ENCODE assay signal across 31 cellular contexts in genomic region chr9:131145245-131145644, GRCh38. TPM values are rescaled to one million over a fixed set of nuclear protein-coding genes. Genes with fewer than 3 reads are reported as not detected.
"Had no signal": no experiment of that assay in that cellular context is flagged by ENCODE, and none has a peak within 500 bp of the region (broad histone marks: within the 10 kb centered on the region; RNA-seq: fewer than 3 reads in every experiment).

No MANE protein-coding gene starts in this region.

- H3K4me1 Mint-ChIP-seq: nephron progenitor cell; neural crest cell; stimulated activated memory B cell treated with anti-CD40 and anti-IgM and Interleukin-4, amounts not matched to agents 10 μg/mL and 1 μg/mL and 100 μg/mL, for 72 hours had no signal

- H3K9me3 Mint-ChIP-seq: naive thymus-derived CD8-positive, alpha-beta T cell; natural killer cell treated with Interleukin-12 subunit alpha and Interleukin-12 subunit beta and Interleukin-15 and Interleukin-18, amount 100 ng/mL, for 72 hours; nephron progenitor cell; neural crest cell; stimulated activated memory B cell treated with anti-CD40 and anti-IgM and Interleukin-4, amounts not matched to agents 10 μg/mL and 1 μg/mL and 100 μg/mL, for 72 hours; stimulated activated naive CD8-positive, alpha-beta T cell treated with anti-CD3 and anti-CD28 coated beads, Interleukin-15, amount 100 ng/mL, for 72 hours had no signal

- H3K36me3 ChIP-seq: ovary had no signal

- H3K27ac Mint-ChIP-seq: nephron progenitor cell; progenitor cell of endocrine pancreas; stimulated activated memory B cell treated with anti-CD40 and anti-IgM and Interleukin-4, amounts not matched to agents 10 μg/mL and 1 μg/mL and 100 μg/mL, for 72 hours had no signal

- ATAC-seq: naive thymus-derived CD8-positive, alpha-beta T cell; natural killer cell treated with Interleukin-12 subunit alpha and Interleukin-12 subunit beta and Interleukin-15 and Interleukin-18, amount 100 ng/mL, for 72 hours; psoas muscle; right cardiac atrium; right lobe of liver; stimulated activated memory B cell treated with anti-CD40 and anti-IgM and Interleukin-4, amounts not matched to agents 10 μg/mL and 1 μg/mL and 100 μg/mL, for 72 hours; stimulated activated naive CD8-positive, alpha-beta T cell treated with anti-CD3 and anti-CD28 coated beads, Interleukin-15, amount 100 ng/mL, for 72 hours; stimulated activated naive CD8-positive, alpha-beta T cell treated with anti-CD3 and anti-CD28 coated beads, Interleukin-15, Interleukin-2, amounts not matched to agents 100 U/mL and 50 U/mL, for 24 hours had no signal

- H3K9me3 ChIP-seq: ovary, psoas muscle, right lobe of liver, sigmoid colon, suprapubic skin, testis, thyroid gland, tibial nerve, upper lobe of left lung, vagina had no signal

- H3K27me3 Mint-ChIP-seq: naive thymus-derived CD8-positive, alpha-beta T cell; natural killer cell treated with Interleukin-12 subunit alpha and Interleukin-12 subunit beta and Interleukin-15 and Interleukin-18, amount 100 ng/mL, for 72 hours; progenitor cell of endocrine pancreas; stimulated activated memory B cell treated with anti-CD40 and anti-IgM and Interleukin-4, amounts not matched to agents 10 μg/mL and 1 μg/mL and 100 μg/mL, for 72 hours; stimulated activated naive CD8-positive, alpha-beta T cell treated with anti-CD3 and anti-CD28 coated beads, Interleukin-15, amount 100 ng/mL, for 72 hours had no signal

- H2AFZ ChIP-seq: parathyroid adenoma had no signal

- H3K27ac ChIP-seq: neutrophil, ovary, parathyroid adenoma, psoas muscle, right lobe of liver, sigmoid colon, suprapubic skin, testis, thyroid gland, tibial nerve, upper lobe of left lung, vagina had no signal

- H3K4me3 ChIP-seq: ovary, psoas muscle, right lobe of liver, sigmoid colon, suprapubic skin, testis, thyroid gland, tibial nerve, upper lobe of left lung, vagina had no signal

- H3K4me3 Mint-ChIP-seq: naive thymus-derived CD8-positive, alpha-beta T cell; natural killer cell treated with Interleukin-12 subunit alpha and Interleukin-12 subunit beta and Interleukin-15 and Interleukin-18, amount 100 ng/mL, for 72 hours; nephron progenitor cell; neural crest cell; stimulated activated memory B cell treated with anti-CD40 and anti-IgM and Interleukin-4, amounts not matched to agents 10 μg/mL and 1 μg/mL and 100 μg/mL, for 72 hours; stimulated activated naive CD8-positive, alpha-beta T cell treated with anti-CD3 and anti-CD28 coated beads, Interleukin-15, amount 100 ng/mL, for 72 hours had no signal

- DNase-seq: naive thymus-derived CD8-positive, alpha-beta T cell; nephron progenitor cell; nucleus accumbens; ovary; posterior cingulate gyrus; psoas muscle; right cardiac atrium; right lobe of liver; sigmoid colon; small intestine; stimulated activated CD4-positive, alpha-beta T cell treated with anti-CD3 and anti-CD28 coated beads, Interleukin-15, amount 100 ng/mL, for 24 hours; stimulated activated CD4-positive, alpha-beta T cell treated with anti-CD3 and anti-CD28 coated beads, Interleukin-2, amount 100 ng/mL, for 24 hours; stimulated activated CD4-positive, alpha-beta T cell treated with anti-CD3 and anti-CD28 coated beads, Interleukin-2, amount 100 ng/mL, for 48 hours; stimulated activated CD4-positive, alpha-beta T cell treated with anti-CD3 and anti-CD28 coated beads, Interleukin-4, amount 100 ng/mL, for 24 hours; stimulated activated naive CD4-positive, alpha-beta T cell; stimulated activated naive CD8-positive, alpha-beta T cell treated with anti-CD3 and anti-CD28 coated beads, Interleukin-15, amount 100 ng/mL, for 72 hours; stimulated activated naive CD8-positive, alpha-beta T cell treated with anti-CD3 and anti-CD28 coated beads, Interleukin-15, Interleukin-2, amounts not matched to agents 100 U/mL and 50 U/mL, for 24 hours; substantia nigra; testis; thyroid gland; trophoblast cell; upper lobe of left lung had no signal

- H3K27me3 ChIP-seq: neutrophil, right lobe of liver, sigmoid colon, suprapubic skin, testis, thyroid gland, tibial nerve, upper lobe of left lung, vagina had no signal

- H3K79me2 ChIP-seq: parathyroid adenoma had no signal

- H3K4me1 ChIP-seq: parathyroid adenoma, psoas muscle, right lobe of liver, sigmoid colon, suprapubic skin, testis, thyroid gland, tibial nerve, upper lobe of left lung, vagina had no signal

RNA-seq across cellular contexts. Expression of gene AIF1L, which starts 48.9 kb away (rescaled TPM):
- total RNA-seq: naive thymus-derived CD8-positive, alpha-beta T cell; natural killer cell treated with Interleukin-12 subunit alpha and Interleukin-12 subunit beta and Interleukin-15 and Interleukin-18, amount 100 ng/mL, for 72 hours had no signal
